ENCODE assay signal across 2 cellular contexts in genomic region chr1:32774464-32774808, GRCh38.
A peak's percentile ranks its signal among the peaks of the same experiment; 100 is the strongest.
TF ChIP-seq lines count a peak whose summit lies in the region.

No MANE protein-coding gene starts in this region.

TF ChIP-seq in IMR-90, 13 proteins besides CTCF, POLR2A, EP300 and RAD21:
- TF ChIP-seq CHD1 (IDR thresholded peaks at IDR 0.05; ENCODE audit: low read depth, low read length) (no peak), BHLHE40 (IDR thresholded peaks at IDR 0.05; ENCODE audit: low read depth, low read length) (no peak), SMC3 (IDR thresholded peaks at IDR 0.05; ENCODE audit: low read depth, low read length) (no peak), MXI1 (IDR thresholded peaks at IDR 0.05; ENCODE audit: borderline replicate concordance, low read depth, low read length) (no peak), FOS (IDR thresholded peaks at IDR 0.05; ENCODE audit: low read depth, low read length) (no peak)
- TF ChIP-seq, protein P1, sequence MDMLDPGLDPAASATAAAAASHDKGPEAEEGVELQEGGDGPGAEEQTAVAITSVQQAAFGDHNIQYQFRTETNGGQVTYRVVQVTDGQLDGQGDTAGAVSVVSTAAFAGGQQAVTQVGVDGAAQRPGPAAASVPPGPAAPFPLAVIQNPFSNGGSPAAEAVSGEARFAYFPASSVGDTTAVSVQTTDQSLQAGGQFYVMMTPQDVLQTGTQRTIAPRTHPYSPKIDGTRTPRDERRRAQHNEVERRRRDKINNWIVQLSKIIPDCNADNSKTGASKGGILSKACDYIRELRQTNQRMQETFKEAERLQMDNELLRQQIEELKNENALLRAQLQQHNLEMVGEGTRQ (IDR thresholded peaks at IDR 0.05; ENCODE audit: low read depth, low read length), result no peak

TF ChIP-seq in K562, 482 proteins besides CTCF, POLR2A, EP300 and RAD21 (continues in another document):
- TF ChIP-seq KAT8 (IDR thresholded peaks at IDR 0.05; ENCODE audit: low read depth), result no peak
- TF ChIP-seq GABPB1 (CRISPR knock-in tag; IDR thresholded peaks at IDR 0.05), result no peak
- TF ChIP-seq, protein P2, sequence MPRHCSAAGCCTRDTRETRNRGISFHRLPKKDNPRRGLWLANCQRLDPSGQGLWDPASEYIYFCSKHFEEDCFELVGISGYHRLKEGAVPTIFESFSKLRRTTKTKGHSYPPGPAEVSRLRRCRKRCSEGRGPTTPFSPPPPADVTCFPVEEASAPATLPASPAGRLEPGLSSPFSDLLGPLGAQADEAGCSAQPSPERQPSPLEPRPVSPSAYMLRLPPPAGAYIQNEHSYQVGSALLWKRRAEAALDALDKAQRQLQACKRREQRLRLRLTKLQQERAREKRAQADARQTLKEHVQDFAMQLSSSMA (CRISPR knock-in tag; IDR thresholded peaks at IDR 0.05), result no peak
- TF ChIP-seq POLR2B (IDR thresholded peaks at IDR 0.05; ENCODE audit: low read depth, partially characterized antibody), result peak; percentile 12
- no peak for TF ChIP-seq KHSRP (IDR thresholded peaks at IDR 0.05)
- no peak for TF ChIP-seq CTBP1 (IDR thresholded peaks at IDR 0.05; ENCODE audit: borderline replicate concordance)
- no peak for TF ChIP-seq NUFIP1 (IDR thresholded peaks at IDR 0.05; ENCODE audit: partially characterized antibody)
- no peak for TF ChIP-seq ZNF165 (CRISPR knock-in tag; IDR thresholded peaks at IDR 0.05; ENCODE audit: borderline replicate concordance)
- TF ChIP-seq L3MBTL2 (IDR thresholded peaks at IDR 0.05), result no peak
- no peak for TF ChIP-seq TAL1 (IDR thresholded peaks at IDR 0.05)
- no peak for TF ChIP-seq ZBTB1 (CRISPR knock-in tag; IDR thresholded peaks at IDR 0.05; ENCODE audit: borderline replicate concordance, low read depth)
- TF ChIP-seq FOXK2 (conservative IDR thresholded peaks at IDR 0.05 in 1 of 2, IDR thresholded peaks at IDR 0.05 in 1 of 2; ENCODE audit: low read depth in 2 of 2), result no peak
- TF ChIP-seq ESRRA (IDR thresholded peaks at IDR 0.05; ENCODE audit: borderline replicate concordance, low read depth), result no peak
- no peak for TF ChIP-seq ETV5 (CRISPR knock-in tag; IDR thresholded peaks at IDR 0.05; ENCODE audit: low read depth)
- TF ChIP-seq NFXL1 (CRISPR knock-in tag; IDR thresholded peaks at IDR 0.05), result no peak
- TF ChIP-seq MTA3 (IDR thresholded peaks at IDR 0.05; ENCODE audit: borderline replicate concordance), result 0 out of 2 replicates have a peak, but pooled peaks have one; percentile 8
- peak; percentile 26 for TF ChIP-seq ILF3 (IDR thresholded peaks at IDR 0.05; ENCODE audit: borderline replicate concordance)
- no peak for TF ChIP-seq DPF2 (IDR thresholded peaks at IDR 0.05)
- no peak for TF ChIP-seq HEY1 (CRISPR knock-in tag; IDR thresholded peaks at IDR 0.05; ENCODE audit: borderline replicate concordance)
- TF ChIP-seq, protein P3, sequence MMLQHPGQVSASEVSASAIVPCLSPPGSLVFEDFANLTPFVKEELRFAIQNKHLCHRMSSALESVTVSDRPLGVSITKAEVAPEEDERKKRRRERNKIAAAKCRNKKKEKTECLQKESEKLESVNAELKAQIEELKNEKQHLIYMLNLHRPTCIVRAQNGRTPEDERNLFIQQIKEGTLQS (IDR thresholded peaks at IDR 0.05), result no peak
- TF ChIP-seq, protein P3 (CRISPR knock-in tag; conservative IDR thresholded peaks at IDR 0.05), result no peak
- TF ChIP-seq PURB (CRISPR knock-in tag; IDR thresholded peaks at IDR 0.05; ENCODE audit: low read depth), result no peak
- no peak for TF ChIP-seq ZNF3 (CRISPR knock-in tag; IDR thresholded peaks at IDR 0.05)
- TF ChIP-seq PTBP1 (IDR thresholded peaks at IDR 0.05; ENCODE audit: low read depth, low read length), result no peak
- no peak for TF ChIP-seq HNRNPL (IDR thresholded peaks at IDR 0.05; ENCODE audit: low read depth, low read length)
- TF ChIP-seq, protein P4, sequence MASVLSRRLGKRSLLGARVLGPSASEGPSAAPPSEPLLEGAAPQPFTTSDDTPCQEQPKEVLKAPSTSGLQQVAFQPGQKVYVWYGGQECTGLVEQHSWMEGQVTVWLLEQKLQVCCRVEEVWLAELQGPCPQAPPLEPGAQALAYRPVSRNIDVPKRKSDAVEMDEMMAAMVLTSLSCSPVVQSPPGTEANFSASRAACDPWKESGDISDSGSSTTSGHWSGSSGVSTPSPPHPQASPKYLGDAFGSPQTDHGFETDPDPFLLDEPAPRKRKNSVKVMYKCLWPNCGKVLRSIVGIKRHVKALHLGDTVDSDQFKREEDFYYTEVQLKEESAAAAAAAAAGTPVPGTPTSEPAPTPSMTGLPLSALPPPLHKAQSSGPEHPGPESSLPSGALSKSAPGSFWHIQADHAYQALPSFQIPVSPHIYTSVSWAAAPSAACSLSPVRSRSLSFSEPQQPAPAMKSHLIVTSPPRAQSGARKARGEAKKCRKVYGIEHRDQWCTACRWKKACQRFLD (CRISPR knock-in tag; IDR thresholded peaks at IDR 0.05), result no peak
- TF ChIP-seq, protein P5, sequence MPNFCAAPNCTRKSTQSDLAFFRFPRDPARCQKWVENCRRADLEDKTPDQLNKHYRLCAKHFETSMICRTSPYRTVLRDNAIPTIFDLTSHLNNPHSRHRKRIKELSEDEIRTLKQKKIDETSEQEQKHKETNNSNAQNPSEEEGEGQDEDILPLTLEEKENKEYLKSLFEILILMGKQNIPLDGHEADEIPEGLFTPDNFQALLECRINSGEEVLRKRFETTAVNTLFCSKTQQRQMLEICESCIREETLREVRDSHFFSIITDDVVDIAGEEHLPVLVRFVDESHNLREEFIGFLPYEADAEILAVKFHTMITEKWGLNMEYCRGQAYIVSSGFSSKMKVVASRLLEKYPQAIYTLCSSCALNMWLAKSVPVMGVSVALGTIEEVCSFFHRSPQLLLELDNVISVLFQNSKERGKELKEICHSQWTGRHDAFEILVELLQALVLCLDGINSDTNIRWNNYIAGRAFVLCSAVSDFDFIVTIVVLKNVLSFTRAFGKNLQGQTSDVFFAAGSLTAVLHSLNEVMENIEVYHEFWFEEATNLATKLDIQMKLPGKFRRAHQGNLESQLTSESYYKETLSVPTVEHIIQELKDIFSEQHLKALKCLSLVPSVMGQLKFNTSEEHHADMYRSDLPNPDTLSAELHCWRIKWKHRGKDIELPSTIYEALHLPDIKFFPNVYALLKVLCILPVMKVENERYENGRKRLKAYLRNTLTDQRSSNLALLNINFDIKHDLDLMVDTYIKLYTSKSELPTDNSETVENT (CRISPR knock-in tag; IDR thresholded peaks at IDR 0.05), result no peak
- TF ChIP-seq ZC3H11A (IDR thresholded peaks at IDR 0.05; ENCODE audit: low read depth, low read length), result no peak
- TF ChIP-seq HSF4 (CRISPR knock-in tag; IDR thresholded peaks at IDR 0.05; ENCODE audit: borderline replicate concordance), result no peak
- TF ChIP-seq NRF1 (conservative IDR thresholded peaks at IDR 0.05 in 1 of 2, IDR thresholded peaks at IDR 0.05 in 1 of 2), result no peak
- no peak for TF ChIP-seq MCM5 (IDR thresholded peaks at IDR 0.05; ENCODE audit: low read depth)
- TF ChIP-seq STAG1 (CRISPR knock-in tag; IDR thresholded peaks at IDR 0.05; ENCODE audit: borderline replicate concordance), result no peak
- TF ChIP-seq MIER1 (IDR thresholded peaks at IDR 0.05; ENCODE audit: low read depth), result no peak
- TF ChIP-seq HES1 (IDR thresholded peaks at IDR 0.05; ENCODE audit: low read depth), result no peak
- no peak for TF ChIP-seq XRCC5 (IDR thresholded peaks at IDR 0.05; ENCODE audit: low read depth, low read length)
- TF ChIP-seq JUN (IDR thresholded peaks at IDR 0.05; ENCODE audit: borderline replicate concordance, low read depth, low read length), result no peak
- no peak for TF ChIP-seq JUN (CRISPR knock-in tag; IDR thresholded peaks at IDR 0.05; ENCODE audit: borderline replicate concordance)
- no peak for TF ChIP-seq ZNF436 (CRISPR knock-in tag; IDR thresholded peaks at IDR 0.05)
- no peak for TF ChIP-seq CSDE1 (IDR thresholded peaks at IDR 0.05)
- no peak for TF ChIP-seq NKRF (IDR thresholded peaks at IDR 0.05; ENCODE audit: borderline replicate concordance)
- TF ChIP-seq ZNF239 (CRISPR knock-in tag; IDR thresholded peaks at IDR 0.05), result no peak
- TF ChIP-seq PHB2 (IDR thresholded peaks at IDR 0.05; ENCODE audit: low read depth), result no peak
- no peak for TF ChIP-seq ZNF121 (CRISPR knock-in tag; conservative IDR thresholded peaks at IDR 0.05)
- TF ChIP-seq LEF1 (IDR thresholded peaks at IDR 0.05), result no peak
- TF ChIP-seq ZNF184 (CRISPR knock-in tag; IDR thresholded peaks at IDR 0.05), result no peak
- no peak for TF ChIP-seq PYGO2 (tag; IDR thresholded peaks at IDR 0.05)
- no peak for TF ChIP-seq MYC (IDR thresholded peaks at IDR 0.05; ENCODE audit: low read depth, low read length)
- TF ChIP-seq MYC (CRISPR knock-in tag; IDR thresholded peaks at IDR 0.05; ENCODE audit: borderline replicate concordance, low read depth), result no peak
- no peak for TF ChIP-seq PPARD (CRISPR knock-in tag; IDR thresholded peaks at IDR 0.05)
- no peak for TF ChIP-seq SAP30 (IDR thresholded peaks at IDR 0.05; ENCODE audit: borderline replicate concordance, insufficient read depth, low read depth, low read length, poor library complexity, severe bottlenecking)
- TF ChIP-seq BDP1 (IDR thresholded peaks at IDR 0.05; ENCODE audit: insufficient read depth, insufficient read length), result no peak
- TF ChIP-seq ZNF79 (CRISPR knock-in tag; IDR thresholded peaks at IDR 0.05; ENCODE audit: low read depth), result no peak
- no peak for TF ChIP-seq PTTG1 (tag; IDR thresholded peaks at IDR 0.05; ENCODE audit: low read depth)
- no peak for TF ChIP-seq ZNF311 (CRISPR knock-in tag; IDR thresholded peaks at IDR 0.05)
- no peak for TF ChIP-seq ZC3H8 (IDR thresholded peaks at IDR 0.05)
- TF ChIP-seq, protein P6, sequence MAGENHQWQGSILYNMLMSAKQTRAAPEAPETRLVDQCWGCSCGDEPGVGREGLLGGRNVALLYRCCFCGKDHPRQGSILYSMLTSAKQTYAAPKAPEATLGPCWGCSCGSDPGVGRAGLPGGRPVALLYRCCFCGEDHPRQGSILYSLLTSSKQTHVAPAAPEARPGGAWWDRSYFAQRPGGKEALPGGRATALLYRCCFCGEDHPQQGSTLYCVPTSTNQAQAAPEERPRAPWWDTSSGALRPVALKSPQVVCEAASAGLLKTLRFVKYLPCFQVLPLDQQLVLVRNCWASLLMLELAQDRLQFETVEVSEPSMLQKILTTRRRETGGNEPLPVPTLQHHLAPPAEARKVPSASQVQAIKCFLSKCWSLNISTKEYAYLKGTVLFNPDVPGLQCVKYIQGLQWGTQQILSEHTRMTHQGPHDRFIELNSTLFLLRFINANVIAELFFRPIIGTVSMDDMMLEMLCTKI (IDR thresholded peaks at IDR 0.05; ENCODE audit: partially characterized antibody), result no peak
- no peak for TF ChIP-seq ZNF224 (CRISPR knock-in tag; IDR thresholded peaks at IDR 0.05)
- no peak for TF ChIP-seq GTF2F1 (IDR thresholded peaks at IDR 0.05; ENCODE audit: low read depth, low read length)
- no peak for TF ChIP-seq ZNF639 (CRISPR knock-in tag; conservative IDR thresholded peaks at IDR 0.05 in 1 of 2, IDR thresholded peaks at IDR 0.05 in 1 of 2)
- TF ChIP-seq SP1 (CRISPR knock-in tag; IDR thresholded peaks at IDR 0.05), result 0 out of 2 replicates have a peak, but pooled peaks have one; percentile 4
- TF ChIP-seq ZFX (CRISPR knock-in tag; IDR thresholded peaks at IDR 0.05), result 0 out of 2 replicates have a peak, but pooled peaks have one; percentile 14
- TF ChIP-seq PBX2 (CRISPR knock-in tag; IDR thresholded peaks at IDR 0.05; ENCODE audit: low read depth), result no peak
- TF ChIP-seq PBX2 (tag; conservative IDR thresholded peaks at IDR 0.05; ENCODE audit: low read depth), result no peak
